Comparison of ENCODE assay signal across 12 cellular contexts in the genomic region with DNA sequence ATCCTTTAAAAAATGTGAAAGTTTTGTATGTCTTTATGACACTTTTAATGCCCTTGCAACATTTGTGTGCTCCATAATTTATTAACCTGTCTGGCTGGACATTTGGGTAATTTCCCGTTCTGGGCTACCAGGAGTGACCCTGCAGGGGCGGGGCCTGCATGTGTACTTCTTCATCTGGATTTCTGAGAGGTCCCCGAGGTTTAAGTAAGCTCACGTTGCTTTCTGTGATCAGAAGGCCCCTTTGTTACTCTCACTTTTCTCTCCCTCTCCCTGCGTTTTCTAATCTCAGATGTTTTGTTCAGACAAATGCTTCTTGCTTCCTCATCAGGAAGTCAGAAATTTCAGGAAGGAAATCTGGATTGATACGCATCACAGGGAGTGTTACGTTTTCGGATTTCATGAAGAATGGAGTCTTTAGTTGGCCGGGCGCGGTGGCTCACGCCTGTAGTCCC.
DNase-seq lines count a peak whose midpoint lies in the region; ATAC-seq, FAIRE-seq and TF ChIP-seq lines count a peak whose summit lies in the region.
"Had no signal": no experiment of that assay in that cellular context is flagged by ENCODE, and none has a peak within 500 bp of the region (broad histone marks: within the 10 kb centered on the region; RNA-seq: fewer than 3 reads in every experiment).

No MANE protein-coding gene starts in this region.

- TF ChIP-seq RAD21 in A549 (conservative IDR thresholded peaks at IDR 0.05 in 1 of 2, IDR thresholded peaks at IDR 0.05 in 1 of 2) = no peak

- no peak overlapping the region for H3K4me3 ChIP-seq in A549
- H3K4me3 ChIP-seq in SJCRH30 = peak overlapping the region; percentile 0
- H3K4me3 ChIP-seq in WERI-Rb-1 (ENCODE audit: low read depth, low read length) = no peak overlapping the region

- H3K4me1 Mint-ChIP-seq in neural crest cell = peaks cover 29% of the 10 kb centered on the region
- H3K4me1 Mint-ChIP-seq: activated B cell treated with CpG ODN at 0.5 μM for 24 hours had no signal

- H3K27me3 Mint-ChIP-seq in neural crest cell (ENCODE audit: low read depth) = no peaks in the 10 kb centered on the region

- no peak for TF ChIP-seq EP300 in A549 (IDR thresholded peaks at IDR 0.05)

- 62% methylated on average over 12 of the region's 12 CpGs for WGBS in A549 (ENCODE audit: missing lambda C conversion rate)

- TF ChIP-seq POLR2A in A549 (IDR thresholded peaks at IDR 0.05; ENCODE audit: low read length) = no peak

- H3K9me3 Mint-ChIP-seq in neural crest cell = peaks cover 5% of the 10 kb centered on the region

- peaks cover 7% of the 10 kb centered on the region for H3K36me3 Mint-ChIP-seq in neural crest cell (ENCODE audit: low read depth)

- POLR2A ChIA-PET in A549 (lab: Yijun Ruan, JAX) = no interaction called here

- DNase-seq in A549 (ENCODE audit: low read depth in 1 of 2, low spot score in 1 of 2) (peak in 1 of 2 experiments; percentile 35), SJCRH30 (peak; percentile 69 to 82), glomerular endothelial cell (ENCODE audit: extremely low read depth, low read depth, low spot score) (peak; percentile 89), neural crest cell (ENCODE audit: low read depth, low spot score) (no peak), WERI-Rb-1 (no peak), posterior vena cava (ENCODE audit: low spot score) (no peak), NCI-H1105 (lab: John Stamatoyannopoulos, UW) (no peak), NCI-H2196 treated with DMSO at 0.1 percent for 48 hours (lab: John Stamatoyannopoulos, UW; ENCODE audit: unreplicated experiment) (no peak)
- DNase-seq: ACHN; activated B cell treated with CpG ODN at 0.5 μM for 24 hours; activated T-cell treated with anti-CD3 and anti-CD28 coated beads, Interleukin-2, amount 50 U/mL, for 1 hour had no signal

- intact Hi-C loops in posterior vena cava (cut with DNase I) = no loop called here

- FAIRE-seq in A549 (lab: Jason Lieb, UNC) = no peak
- FAIRE-seq: GM18507 had no signal

- H3K27ac ChIP-seq in A549 = peak overlapping the region; percentile 51 to 59; a peak in 5 of 6 replicates
- peak overlapping the region; percentile 94 for H3K27ac ChIP-seq in SJCRH30
- no peak overlapping the region for H3K27ac ChIP-seq in WERI-Rb-1

- peaks cover 17% of the 10 kb centered on the region for H3K36me3 ChIP-seq in SJCRH30
- H3K36me3 ChIP-seq in WERI-Rb-1 = no peaks in the 10 kb centered on the region

- H3K9me3 ChIP-seq in A549 = no peaks in the 10 kb centered on the region
- H3K9me3 ChIP-seq in SJCRH30 (replicated peaks) = no peaks in the 10 kb centered on the region; the same call in 1 of the 2 replicates
- H3K9me3 ChIP-seq in WERI-Rb-1 (ENCODE audit: severe bottlenecking) = no peaks in the 10 kb centered on the region

- H3K4me3 Mint-ChIP-seq in neural crest cell = no peak overlapping the region
- H3K4me3 Mint-ChIP-seq: activated B cell treated with CpG ODN at 0.5 μM for 24 hours had no signal

- peak overlapping the region; percentile 78 for H3K27ac Mint-ChIP-seq in neural crest cell (ENCODE audit: unreplicated experiment)
- H3K27ac Mint-ChIP-seq: activated B cell treated with CpG ODN at 0.5 μM for 24 hours had no signal

- CTCF ChIA-PET in A549 (lab: Yijun Ruan, JAX) = interaction anchor here (0.7 kb wide), 1 partner anchor 9 kb away, joined by 3 read pairs; no protein-coding TSS in a partner anchor

- H3K27me3 ChIP-seq in SJCRH30 = no peaks in the 10 kb centered on the region
- H3K27me3 ChIP-seq in WERI-Rb-1 (ENCODE audit: insufficient read depth, low read depth, severe bottlenecking) = no peaks in the 10 kb centered on the region

- no peak; a peak in 1 of 6 replicates for ATAC-seq in A549

- H3K4me1 ChIP-seq in A549 (peaks cover 17% of the 10 kb centered on the region), SJCRH30 (peaks cover 38% of the 10 kb centered on the region)

- peak overlapping the region; percentile 61 for H3K4me2 ChIP-seq in A549

- TF ChIP-seq CTCF in A549 (IDR thresholded peaks at IDR 0.05) = no peak
- no peak for TF ChIP-seq CTCF in neural crest cell (conservative IDR thresholded peaks at IDR 0.05)
- no peak for TF ChIP-seq CTCF in WERI-Rb-1 (IDR thresholded peaks at IDR 0.05; ENCODE audit: low read depth, low read length)

TF ChIP-seq in A549, 52 proteins besides CTCF, POLR2A, EP300 and RAD21:
- TF ChIP-seq, protein P1, sequence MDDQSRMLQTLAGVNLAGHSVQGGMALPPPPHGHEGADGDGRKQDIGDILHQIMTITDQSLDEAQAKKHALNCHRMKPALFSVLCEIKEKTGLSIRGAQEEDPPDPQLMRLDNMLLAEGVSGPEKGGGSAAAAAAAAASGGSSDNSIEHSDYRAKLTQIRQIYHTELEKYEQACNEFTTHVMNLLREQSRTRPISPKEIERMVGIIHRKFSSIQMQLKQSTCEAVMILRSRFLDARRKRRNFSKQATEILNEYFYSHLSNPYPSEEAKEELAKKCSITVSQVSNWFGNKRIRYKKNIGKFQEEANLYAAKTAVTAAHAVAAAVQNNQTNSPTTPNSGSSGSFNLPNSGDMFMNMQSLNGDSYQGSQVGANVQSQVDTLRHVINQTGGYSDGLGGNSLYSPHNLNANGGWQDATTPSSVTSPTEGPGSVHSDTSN (IDR thresholded peaks at IDR 0.05) = no peak
- no peak for TF ChIP-seq ESRRA (IDR thresholded peaks at IDR 0.05; ENCODE audit: borderline replicate concordance, low read length)
- TF ChIP-seq ZC3H11A (IDR thresholded peaks at IDR 0.05) = no peak
- TF ChIP-seq SREBF2 (IDR thresholded peaks at IDR 0.05) = no peak
- TF ChIP-seq FOSL2 (IDR thresholded peaks at IDR 0.05) = no peak
- no peak for TF ChIP-seq FOSL2 (CRISPR knock-in tag; IDR thresholded peaks at IDR 0.05)
- TF ChIP-seq EHMT2 (IDR thresholded peaks at IDR 0.05; ENCODE audit: low read depth) = no peak
- TF ChIP-seq RARB (CRISPR knock-in tag; IDR thresholded peaks at IDR 0.05) = no peak
- no peak for TF ChIP-seq MAZ (IDR thresholded peaks at IDR 0.05; ENCODE audit: borderline replicate concordance, low read depth, low read length)
- TF ChIP-seq CBX2 (IDR thresholded peaks at IDR 0.05; ENCODE audit: borderline replicate concordance, low read depth) = no peak
- TF ChIP-seq RFX5 (IDR thresholded peaks at IDR 0.05) = no peak
- no peak for TF ChIP-seq MYC (IDR thresholded peaks at IDR 0.05; ENCODE audit: borderline replicate concordance, low read length)
- TF ChIP-seq FOXS1 (CRISPR knock-in tag; IDR thresholded peaks at IDR 0.05) = no peak
- no peak for TF ChIP-seq TP53 (CRISPR knock-in tag; IDR thresholded peaks at IDR 0.05)
- TF ChIP-seq, protein P2, sequence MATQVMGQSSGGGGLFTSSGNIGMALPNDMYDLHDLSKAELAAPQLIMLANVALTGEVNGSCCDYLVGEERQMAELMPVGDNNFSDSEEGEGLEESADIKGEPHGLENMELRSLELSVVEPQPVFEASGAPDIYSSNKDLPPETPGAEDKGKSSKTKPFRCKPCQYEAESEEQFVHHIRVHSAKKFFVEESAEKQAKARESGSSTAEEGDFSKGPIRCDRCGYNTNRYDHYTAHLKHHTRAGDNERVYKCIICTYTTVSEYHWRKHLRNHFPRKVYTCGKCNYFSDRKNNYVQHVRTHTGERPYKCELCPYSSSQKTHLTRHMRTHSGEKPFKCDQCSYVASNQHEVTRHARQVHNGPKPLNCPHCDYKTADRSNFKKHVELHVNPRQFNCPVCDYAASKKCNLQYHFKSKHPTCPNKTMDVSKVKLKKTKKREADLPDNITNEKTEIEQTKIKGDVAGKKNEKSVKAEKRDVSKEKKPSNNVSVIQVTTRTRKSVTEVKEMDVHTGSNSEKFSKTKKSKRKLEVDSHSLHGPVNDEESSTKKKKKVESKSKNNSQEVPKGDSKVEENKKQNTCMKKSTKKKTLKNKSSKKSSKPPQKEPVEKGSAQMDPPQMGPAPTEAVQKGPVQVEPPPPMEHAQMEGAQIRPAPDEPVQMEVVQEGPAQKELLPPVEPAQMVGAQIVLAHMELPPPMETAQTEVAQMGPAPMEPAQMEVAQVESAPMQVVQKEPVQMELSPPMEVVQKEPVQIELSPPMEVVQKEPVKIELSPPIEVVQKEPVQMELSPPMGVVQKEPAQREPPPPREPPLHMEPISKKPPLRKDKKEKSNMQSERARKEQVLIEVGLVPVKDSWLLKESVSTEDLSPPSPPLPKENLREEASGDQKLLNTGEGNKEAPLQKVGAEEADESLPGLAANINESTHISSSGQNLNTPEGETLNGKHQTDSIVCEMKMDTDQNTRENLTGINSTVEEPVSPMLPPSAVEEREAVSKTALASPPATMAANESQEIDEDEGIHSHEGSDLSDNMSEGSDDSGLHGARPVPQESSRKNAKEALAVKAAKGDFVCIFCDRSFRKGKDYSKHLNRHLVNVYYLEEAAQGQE (IDR thresholded peaks at IDR 0.05) = no peak
- TF ChIP-seq CHD2 (IDR thresholded peaks at IDR 0.05; ENCODE audit: low read length, partially characterized antibody) = no peak
- TF ChIP-seq, protein P3, sequence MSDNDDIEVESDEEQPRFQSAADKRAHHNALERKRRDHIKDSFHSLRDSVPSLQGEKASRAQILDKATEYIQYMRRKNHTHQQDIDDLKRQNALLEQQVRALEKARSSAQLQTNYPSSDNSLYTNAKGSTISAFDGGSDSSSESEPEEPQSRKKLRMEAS (IDR thresholded peaks at IDR 0.05) = no peak
- TF ChIP-seq GATA3 (IDR thresholded peaks at IDR 0.05; ENCODE audit: borderline replicate concordance) = no peak
- no peak for TF ChIP-seq HEYL (CRISPR knock-in tag; IDR thresholded peaks at IDR 0.05)
- TF ChIP-seq, protein P4, sequence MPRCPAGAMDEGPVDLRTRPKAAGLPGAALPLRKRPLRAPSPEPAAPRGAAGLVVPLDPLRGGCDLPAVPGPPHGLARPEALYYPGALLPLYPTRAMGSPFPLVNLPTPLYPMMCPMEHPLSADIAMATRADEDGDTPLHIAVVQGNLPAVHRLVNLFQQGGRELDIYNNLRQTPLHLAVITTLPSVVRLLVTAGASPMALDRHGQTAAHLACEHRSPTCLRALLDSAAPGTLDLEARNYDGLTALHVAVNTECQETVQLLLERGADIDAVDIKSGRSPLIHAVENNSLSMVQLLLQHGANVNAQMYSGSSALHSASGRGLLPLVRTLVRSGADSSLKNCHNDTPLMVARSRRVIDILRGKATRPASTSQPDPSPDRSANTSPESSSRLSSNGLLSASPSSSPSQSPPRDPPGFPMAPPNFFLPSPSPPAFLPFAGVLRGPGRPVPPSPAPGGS (IDR thresholded peaks at IDR 0.05) = no peak
- no peak for TF ChIP-seq CBX8 (IDR thresholded peaks at IDR 0.05)

Comparison
In these comparisons a context has a peak if more than half of its experiments do, and no peak if none do; other contexts are left out.
1. DNase-seq: peak in SJCRH30 (2 of 2) and glomerular endothelial cell (single experiment); none in neural crest cell (single experiment), WERI-Rb-1 (single experiment), posterior vena cava (single experiment), NCI-H1105 (single experiment) and NCI-H2196 treated with DMSO at 0.1 percent for 48 hours (single experiment).